In the genomic region with DNA sequence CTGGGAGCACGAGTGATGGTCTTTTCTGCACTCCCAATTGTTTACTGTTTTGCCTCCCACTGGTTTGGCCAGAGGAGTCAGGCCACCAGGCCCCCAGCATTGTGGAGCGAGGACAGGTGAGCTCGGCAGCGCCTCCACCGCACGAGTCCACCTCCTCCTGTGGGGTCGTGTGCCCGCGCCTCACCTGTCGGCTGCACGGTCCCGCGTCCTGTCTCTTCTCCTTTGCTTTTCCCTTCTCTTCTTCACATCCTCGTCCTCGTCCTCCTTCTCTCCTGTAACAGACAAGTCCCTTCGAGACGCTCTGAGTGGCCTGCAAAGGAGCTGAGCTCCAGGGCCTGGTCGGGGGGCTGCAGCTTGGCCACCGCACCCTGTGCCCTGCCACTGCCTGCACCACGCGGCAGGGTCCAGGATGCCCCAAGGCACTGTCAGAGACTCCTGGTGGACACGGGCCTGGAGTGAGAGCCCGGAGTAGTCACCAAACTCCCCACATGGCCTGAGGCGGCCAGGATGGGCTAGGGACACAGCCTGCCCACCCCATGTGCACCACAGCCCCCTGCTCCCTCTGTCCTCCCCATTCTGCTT, we compare ENCODE assay signal across 20 cellular contexts.
"Had no signal": no experiment of that assay in that cellular context is flagged by ENCODE, and none has a peak within 500 bp of the region (broad histone marks: within the 10 kb centered on the region; RNA-seq: fewer than 3 reads in every experiment).

No MANE protein-coding gene starts in this region.

- DNase-seq: activated CD4-positive, CD25-positive, alpha-beta regulatory T cell treated with anti-CD3 and anti-CD28 coated beads, Interleukin-2, amount 50 U/mL, for 72 hours; activated naive CD4-positive, alpha-beta T cell treated with anti-CD3 and anti-CD28 coated beads, Interleukin-2, amount 50 U/mL, for 16 hours; activated T-cell treated with anti-CD3 and anti-CD28 coated beads, Interleukin-2, amount 50 U/mL, for 1 hour; amniotic stem cell; body of pancreas; central memory CD4-positive, alpha-beta T cell; effector CD4-positive, alpha-beta T cell; foreskin fibroblast; kidney glomerular epithelial cell; midbrain; stimulated activated CD4-positive, alpha-beta T cell treated with anti-CD3 and anti-CD28 coated beads, Interleukin-4, amount 100 ng/mL, for 24 hours; stimulated activated CD8-positive, alpha-beta memory T cell treated with anti-CD3 and anti-CD28 coated beads, Interleukin-4, amount 100 ng/mL, for 48 hours; stimulated activated naive CD8-positive, alpha-beta T cell treated with anti-CD3 and anti-CD28 coated beads, Interleukin-15, amount 100 ng/mL, for 72 hours; T-helper 1 cell; T1000 had no signal

- H3K27ac ChIP-seq: body of pancreas, coronary artery, parathyroid adenoma, upper lobe of left lung had no signal

- H3K9ac ChIP-seq: parathyroid adenoma had no signal

- ATAC-seq: SK-N-SH treated with all-trans-retinoic acid at 6 μM for 48 hours; stimulated activated naive CD8-positive, alpha-beta T cell treated with anti-CD3 and anti-CD28 coated beads, Interleukin-15, amount 100 ng/mL, for 72 hours had no signal

- H3K4me1 ChIP-seq: body of pancreas, parathyroid adenoma, upper lobe of left lung had no signal

- H3K27me3 ChIP-seq: body of pancreas, upper lobe of left lung had no signal

- H3K4me3 ChIP-seq: body of pancreas, coronary artery, lung, upper lobe of left lung had no signal

- H3K27me3 Mint-ChIP-seq: stimulated activated naive CD8-positive, alpha-beta T cell treated with anti-CD3 and anti-CD28 coated beads, Interleukin-15, amount 100 ng/mL, for 72 hours had no signal

- H2AFZ ChIP-seq: parathyroid adenoma had no signal

- H3K9me3 ChIP-seq: body of pancreas, upper lobe of left lung had no signal

- H3K9me3 Mint-ChIP-seq: stimulated activated naive CD8-positive, alpha-beta T cell treated with anti-CD3 and anti-CD28 coated beads, Interleukin-15, amount 100 ng/mL, for 72 hours had no signal

- H3K4me3 Mint-ChIP-seq: stimulated activated naive CD8-positive, alpha-beta T cell treated with anti-CD3 and anti-CD28 coated beads, Interleukin-15, amount 100 ng/mL, for 72 hours had no signal
